In the genomic region with DNA sequence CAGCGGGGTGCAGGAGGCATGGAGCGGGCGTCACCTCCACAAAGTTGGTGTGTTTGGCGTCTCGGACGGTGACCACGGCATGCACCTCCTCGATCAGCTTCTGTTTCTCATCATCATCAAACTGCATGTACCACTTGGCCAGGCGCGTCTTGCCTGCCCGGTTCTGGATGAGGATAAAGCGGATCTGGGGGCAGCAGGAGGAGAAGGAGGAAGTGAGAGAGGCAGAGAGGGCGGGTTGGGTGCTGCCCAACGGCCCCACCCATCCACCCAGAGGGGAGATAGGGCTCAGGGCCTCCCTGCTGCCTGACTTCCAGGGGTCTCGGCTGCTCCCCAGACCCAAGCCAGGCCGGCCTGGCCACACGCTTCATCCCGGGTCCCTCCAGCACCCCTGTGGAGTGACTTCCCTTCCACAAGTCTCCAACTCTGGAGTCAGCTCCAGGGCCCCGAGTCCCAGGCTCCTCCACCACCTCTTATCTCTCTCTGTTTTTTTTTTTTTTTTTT, we compare ENCODE assay signal across 19 cellular contexts. TPM values are rescaled to one million over a fixed set of nuclear protein-coding genes. Genes with fewer than 3 reads are reported as not detected.
A peak's percentile ranks its signal among the peaks of the same experiment; 100 is the strongest.
DNase-seq lines count a peak whose midpoint lies in the region; ATAC-seq, FAIRE-seq and TF ChIP-seq lines count a peak whose summit lies in the region.
"Had no signal": no experiment of that assay in that cellular context is flagged by ENCODE, and none has a peak within 500 bp of the region (broad histone marks: within the 10 kb centered on the region; RNA-seq: fewer than 3 reads in every experiment).

No MANE protein-coding gene starts in this region.

- TF ChIP-seq RAD21 in H1 (IDR thresholded peaks at IDR 0.05 in 1 of 2, conservative IDR thresholded peaks at IDR 0.05 in 1 of 2; ENCODE audit: low read depth in 2 of 2, low read length in 2 of 2): no peak

- TF ChIP-seq CTCF in MCF 10A (IDR thresholded peaks at IDR 0.05; ENCODE audit: unreplicated experiment) (no peak), mammary epithelial cell (conservative IDR thresholded peaks at IDR 0.05 in 1 of 2, IDR thresholded peaks at IDR 0.05 in 1 of 2; ENCODE audit: extremely low read depth in 1 of 2, insufficient read depth in 1 of 2, low read depth in 1 of 2, low read length in 2 of 2) (no peak), H1 (IDR thresholded peaks at IDR 0.05; ENCODE audit: control extremely low read depth in 1 of 3, insufficient read depth in 1 of 3, low read depth in 1 of 3, low read length in 3 of 3) (no peak), smooth muscle cell (IDR thresholded peaks at IDR 0.05; ENCODE audit: borderline replicate concordance, insufficient read depth, poor library complexity, severe bottlenecking) (no peak)

- H3K4me3 ChIP-seq in mammary epithelial cell (replicated peaks in 1 of 3; ENCODE audit: insufficient read depth in 1 of 3, low read depth in 2 of 3, low read length in 3 of 3) (no peak overlapping the region), H1 (ENCODE audit: extremely low read depth in 1 of 4, insufficient read depth in 2 of 4, low read depth in 3 of 4, low read length in 4 of 4) (no peak overlapping the region), smooth muscle cell (no peak overlapping the region), SJCRH30 (no peak overlapping the region)
- H3K4me3 ChIP-seq: A549, left ventricle myocardium inferior, prostate gland, stomach, vagina had no signal

- peak overlapping the region; percentile 80 for H4K8ac ChIP-seq in H1 (ENCODE audit: extremely low read depth, insufficient read depth, low read length)

- no peak overlapping the region for H2BK5ac ChIP-seq in H1 (ENCODE audit: low read depth, low read length)

- peaks cover 34% of the 10 kb centered on the region for H3K4me1 Mint-ChIP-seq in MCF 10A (ENCODE audit: insufficient read depth, unreplicated experiment)

- in situ Hi-C loops in mammary epithelial cell (cut with MboI; ENCODE audit: low sequenced_read_pairs in 2 of 2): no loop called here

- FAIRE-seq in H1 (lab: Jason Lieb, UNC): no peak
- FAIRE-seq: A549 had no signal

- no peak overlapping the region for H2AFZ ChIP-seq in mammary epithelial cell (ENCODE audit: low read depth, low read length)
- no peak overlapping the region for H2AFZ ChIP-seq in H1 (ENCODE audit: low read length)
- no peak overlapping the region for H2AFZ ChIP-seq in smooth muscle cell (ENCODE audit: low read depth)

- DNase-seq in MCF 10A (ENCODE audit: unreplicated experiment): no peak
- no peak for DNase-seq in mammary epithelial cell
- DNase-seq in OCI-M2 (lab: John Stamatoyannopoulos, UW; ENCODE audit: unreplicated experiment): peak; percentile 47
- DNase-seq in H1 (ENCODE audit: low read depth in 1 of 2, low spot score in 2 of 2): no peak
- no peak for DNase-seq in smooth muscle cell (lab: John Stamatoyannopoulos, UW; ENCODE audit: unreplicated experiment)
- no peak for DNase-seq in SJCRH30
- DNase-seq in activated CD8-positive, alpha-beta memory T cell treated with anti-CD3 and anti-CD28 coated beads, Interleukin-2, amount 50 U/mL, for 4 hours: no peak
- DNase-seq: activated CD8-positive, alpha-beta memory T cell treated with anti-CD3 and anti-CD28 coated beads for 24 hours; CD8-positive, alpha-beta memory T cell; foreskin keratinocyte; left ventricle myocardium inferior; NCI-H1694 treated with DMSO at 0.1 percent for 48 hours; NCI-H446 treated with DMSO at 0.1 percent for 48 hours; stomach had no signal

- no peak overlapping the region for H2AK5ac ChIP-seq in H1 (ENCODE audit: low read depth, low read length)

- no peak overlapping the region for H3K4me3 Mint-ChIP-seq in MCF 10A (ENCODE audit: unreplicated experiment)
- H3K4me3 Mint-ChIP-seq: activated T-helper 17 cell treated with anti-CD3 and anti-CD28 coated beads, Interleukin-2, amount 50 U/mL, for 72 hours; CD8-positive, alpha-beta memory T cell had no signal

- H3K9me3 Mint-ChIP-seq in MCF 10A (ENCODE audit: unreplicated experiment): no peaks in the 10 kb centered on the region
- H3K9me3 Mint-ChIP-seq: activated T-helper 17 cell treated with anti-CD3 and anti-CD28 coated beads, Interleukin-2, amount 50 U/mL, for 72 hours; CD8-positive, alpha-beta memory T cell had no signal

- peaks cover 8% of the 10 kb centered on the region for H3K79me1 ChIP-seq in H1 (ENCODE audit: low read depth, low read length)

- no peak overlapping the region for H3K4ac ChIP-seq in H1 (replicated peaks; ENCODE audit: insufficient read length, low read depth, low read length)

- no peaks in the 10 kb centered on the region for H3K9me3 ChIP-seq in mammary epithelial cell (replicated peaks; ENCODE audit: insufficient read depth, low read length)
- no peaks in the 10 kb centered on the region for H3K9me3 ChIP-seq in H1 (ENCODE audit: insufficient read depth in 2 of 2, low read depth in 1 of 2, low read length in 1 of 2)
- no peaks in the 10 kb centered on the region for H3K9me3 ChIP-seq in smooth muscle cell (replicated peaks; ENCODE audit: low read depth)
- no peaks in the 10 kb centered on the region for H3K9me3 ChIP-seq in SJCRH30 (replicated peaks)
- H3K9me3 ChIP-seq: A549, left ventricle myocardium inferior, prostate gland, stomach, vagina had no signal

- H3K4me1 ChIP-seq in mammary epithelial cell (ENCODE audit: insufficient read depth, low read length) (peaks cover 4% of the 10 kb centered on the region), H1 (replicated peaks in 1 of 4; ENCODE audit: control insufficient read depth in 3 of 4, insufficient read depth in 4 of 4, low read length in 3 of 4) (peaks cover 0 to 7% (median 3%) of the 10 kb centered on the region in 4 experiments; a peak in 5 of 7 replicates), smooth muscle cell (ENCODE audit: low read depth) (peaks cover 8% of the 10 kb centered on the region), SJCRH30 (peaks cover 7% of the 10 kb centered on the region; the same call in 1 of the 2 replicates)

- no peaks in the 10 kb centered on the region for H3K27me3 Mint-ChIP-seq in MCF 10A (ENCODE audit: insufficient read depth, unreplicated experiment)
- H3K27me3 Mint-ChIP-seq: activated T-helper 17 cell treated with anti-CD3 and anti-CD28 coated beads, Interleukin-2, amount 50 U/mL, for 72 hours had no signal

- H3K14ac ChIP-seq in H1 (ENCODE audit: insufficient read length): no peak overlapping the region

- peaks cover 58% of the 10 kb centered on the region for H3K36me3 Mint-ChIP-seq in MCF 10A (ENCODE audit: insufficient read depth, unreplicated experiment)

- no peak overlapping the region for H2BK20ac ChIP-seq in H1 (ENCODE audit: low read length)

- CTCF ChIA-PET in MCF 10A (lab: Yijun Ruan, JAX): interaction anchor here (0.7 to 1.0 kb wide), 3 partner anchors 88 to 292 kb away, joined by 3 to 4 read pairs (median 3); no protein-coding TSS in a partner anchor
- CTCF ChIA-PET in mammary epithelial cell (lab: Charles Lee; ENCODE audit: low non-redundant PET): no interaction called here
- CTCF ChIA-PET in H1 (lab: Charles Lee; ENCODE audit: partially characterized antibody): interaction anchor here (0.6 to 2.5 kb wide), 2 partner anchors 10 to 88 kb away, joined by 3 to 8 read pairs; no protein-coding TSS in a partner anchor

- H4K5ac ChIP-seq in H1 (ENCODE audit: insufficient read length, low read depth, low read length): no peak overlapping the region

- no peak for ATAC-seq in GM19455 (IDR thresholded peaks at IDR 0.05; ENCODE audit: unreplicated experiment)
- ATAC-seq: A549; activated T-helper 17 cell treated with anti-CD3 and anti-CD28 coated beads, Interleukin-2, amount 50 U/mL, for 72 hours; foreskin keratinocyte had no signal

- H3K9ac ChIP-seq in mammary epithelial cell (ENCODE audit: insufficient read depth, low read length) (no peak overlapping the region), H1 (replicated peaks in 1 of 4; ENCODE audit: extremely low read depth in 1 of 4, low read depth in 3 of 4, low read length in 3 of 4) (no peak overlapping the region), smooth muscle cell (ENCODE audit: low read depth) (no peak overlapping the region)

- no peak overlapping the region for H3K18ac ChIP-seq in H1 (ENCODE audit: extremely low read depth, low read length)

- H3K27ac ChIP-seq in mammary epithelial cell (ENCODE audit: insufficient read depth, low read depth, low read length) (no peak overlapping the region), H1 (ENCODE audit: low read depth, low read length) (no peak overlapping the region), smooth muscle cell (ENCODE audit: low read depth) (peak overlapping the region; percentile 80), SJCRH30 (no peak overlapping the region)
- H3K27ac ChIP-seq: A549, foreskin keratinocyte, left ventricle myocardium inferior, prostate gland, vagina had no signal

- WGBS in mammary epithelial cell (ENCODE audit: low coverage, missing lambda C conversion rate): 97% methylated on average over 14 of the region's 19 CpGs
- 87% methylated on average over 19 of the region's 19 CpGs; no CpG with 5 or more reads in 1 of the 2 experiments for WGBS in H1 (ENCODE audit: extremely low coverage in 1 of 2, insufficient coverage in 1 of 2, insufficient read length in 1 of 2, insufficient replicate concordance in 2 of 2, low coverage in 1 of 2, low lambda C conversion rate in 2 of 2, missing lambda C conversion rate in 1 of 2), 2 experiments
- 87% methylated on average over 19 of the region's 19 CpGs for WGBS in smooth muscle cell (ENCODE audit: low lambda C conversion rate)

- H2BK120ac ChIP-seq in H1 (replicated peaks; ENCODE audit: low read depth, low read length): no peak overlapping the region

- BruUV-seq in MCF 10A (replicated peaks; lab: Mats Ljungman, UMichigan) (no TSS peak), mammary epithelial cell (replicated peaks; lab: Mats Ljungman, UMichigan) (no TSS peak)

- dilution Hi-C loops in mammary epithelial cell (cut with HindIII; ENCODE audit: low sequenced_read_pairs): loop anchor here (5.0 kb wide), 1 partner anchor 34 kb away; no protein-coding TSS in a partner anchor

- peak overlapping the region; percentile 39 for H3K27ac Mint-ChIP-seq in MCF 10A (ENCODE audit: low read depth, unreplicated experiment)
- H3K27ac Mint-ChIP-seq: activated T-helper 17 cell treated with anti-CD3 and anti-CD28 coated beads, Interleukin-2, amount 50 U/mL, for 72 hours; CD8-positive, alpha-beta memory T cell had no signal

- H3K56ac ChIP-seq in H1 (replicated peaks; ENCODE audit: insufficient read length, low read depth, low read length): no peak overlapping the region

- H3K27me3 ChIP-seq in mammary epithelial cell (ENCODE audit: insufficient read depth, low read length): no peaks in the 10 kb centered on the region
- H3K27me3 ChIP-seq in H1 (replicated peaks in 1 of 4; ENCODE audit: control insufficient read depth in 3 of 4, extremely low read depth in 1 of 4, insufficient read depth in 3 of 4, low read length in 3 of 4): no peaks in the 10 kb centered on the region
- H3K27me3 ChIP-seq in smooth muscle cell (ENCODE audit: low read depth): no peaks in the 10 kb centered on the region
- no peaks in the 10 kb centered on the region for H3K27me3 ChIP-seq in SJCRH30
- H3K27me3 ChIP-seq: foreskin keratinocyte, stomach, vagina had no signal

- H2BK12ac ChIP-seq in H1 (ENCODE audit: low read depth, low read length): no peak overlapping the region

- H2BK15ac ChIP-seq in H1 (ENCODE audit: low read length): no peak overlapping the region

- H3F3A ChIP-seq in smooth muscle cell (ENCODE audit: low read depth): peaks cover 29% of the 10 kb centered on the region

- H3K36me3 ChIP-seq in mammary epithelial cell (ENCODE audit: insufficient read depth, low read length) (peaks cover 18% of the 10 kb centered on the region), H1 (ENCODE audit: control insufficient read depth in 2 of 4, insufficient read depth in 4 of 4, low read length in 3 of 4) (peaks cover 6 to 19% (median 11%) of the 10 kb centered on the region in 4 experiments; a peak in 7 of 8 replicates), smooth muscle cell (ENCODE audit: low read depth) (no peaks in the 10 kb centered on the region), SJCRH30 (peaks cover 9% of the 10 kb centered on the region)
- H3K36me3 ChIP-seq: prostate gland had no signal

- H4K91ac ChIP-seq in H1 (replicated peaks; ENCODE audit: insufficient read length, low read length): no peak overlapping the region

- no peak overlapping the region for H3K23ac ChIP-seq in H1 (ENCODE audit: insufficient read length)

- H3K4me2 ChIP-seq in mammary epithelial cell (ENCODE audit: insufficient read depth, low read depth, low read length) (no peak overlapping the region), H1 (ENCODE audit: insufficient read depth in 1 of 2, low read depth in 2 of 2, low read length in 2 of 2) (no peak overlapping the region), smooth muscle cell (peak overlapping the region; percentile 23)
- H3K4me2 ChIP-seq: A549 had no signal

- H3K79me2 ChIP-seq in mammary epithelial cell (ENCODE audit: insufficient read depth, low read length) (peaks cover 72% of the 10 kb centered on the region), H1 (ENCODE audit: control insufficient read depth in 1 of 2, insufficient read depth in 2 of 2, low read length in 2 of 2) (peaks cover 0 to 19% of the 10 kb centered on the region in 2 experiments; a peak in 2 of 4 replicates), smooth muscle cell (ENCODE audit: low read depth) (peaks cover 36% of the 10 kb centered on the region)

- no peak for TF ChIP-seq POLR2A in H1 (IDR thresholded peaks at IDR 0.05; ENCODE audit: control extremely low read depth in 1 of 2, low read depth in 2 of 2, low read length in 2 of 2)

- H4K20me1 ChIP-seq in mammary epithelial cell (ENCODE audit: insufficient read depth, low read length) (no peaks in the 10 kb centered on the region), H1 (replicated peaks in 1 of 2; ENCODE audit: control insufficient read depth in 1 of 2, insufficient read depth in 2 of 2, low read length in 2 of 2) (peaks cover 0 to 7% of the 10 kb centered on the region in 2 experiments), smooth muscle cell (ENCODE audit: low read depth) (peaks cover 65% of the 10 kb centered on the region)

- POLR2A ChIA-PET in MCF 10A (lab: Yijun Ruan, JAX): interaction anchor here (1.5 kb wide), 1 partner anchor 11 kb away, joined by 3 read pairs; no protein-coding TSS in a partner anchor
- POLR2A ChIA-PET in H1 (lab: Charles Lee; ENCODE audit: partially characterized antibody): interaction anchor here (1.0 to 8.4 kb wide), 4 partner anchors 13 to 66 kb away, joined by 3 to 78 read pairs (median 4); a partner anchor contains a TSS

- H3K23me2 ChIP-seq in H1 (ENCODE audit: low read depth, low read length): peaks cover 7% of the 10 kb centered on the region; the same call in 1 of the 2 replicates

- intact Hi-C loops in MCF 10A (cut with micrococcal nuclease): no loop called here
- intact Hi-C loops in mammary epithelial cell (cut with micrococcal nuclease): no loop called here

- no peak for TF ChIP-seq EP300 in H1 (IDR thresholded peaks at IDR 0.05; ENCODE audit: borderline replicate concordance in 1 of 2, low read depth in 2 of 2, low read length in 2 of 2)

RNA-seq across cellular contexts. Expression of a gene that starts 4.6 kb away (rescaled TPM):
- 237 and 252 TPM in 2 replicates for total RNA-seq in MCF 10A (2022)
- total RNA-seq in mammary epithelial cell: 100 to 1,000 TPM in 1 of 2 donors, 10 to 100 TPM in 1; 67.5 to 257 TPM
- 295 TPM for polyA plus RNA-seq in mammary epithelial cell
- 220 TPM for polyA minus RNA-seq in mammary epithelial cell
- 195 and 205 TPM in 2 replicates for total RNA-seq in H1 (2021; fragmentation: NEBNext Ultra II Directional; extraction: Animal tissue kit (Norgen Biotek cat#: 25700))
- polyA plus RNA-seq in H1 (2011; rRNA removed): 211 and 314 TPM in 2 replicates
- polyA plus RNA-seq in H1 (2011; cell fraction: cytosol; rRNA removed): 183 TPM
- 172 TPM for polyA plus RNA-seq in H1 (2011; cell fraction: nucleus; rRNA removed)
- 204 to 246 TPM (median 221 TPM) in 4 replicates for polyA plus RNA-seq in H1 (2012, experiment 1 of 2)
- 496 TPM for polyA plus RNA-seq in H1 (2012, experiment 2 of 2)
- 196 TPM for polyA plus RNA-seq in H1 (2013, experiment 1 of 2)
- polyA plus RNA-seq in H1 (2013, experiment 2 of 2): 195 TPM
- 50.4 and 60.7 TPM in 2 replicates for polyA minus RNA-seq in H1 (2011; rRNA and poly(A)+ RNA removed)
- 76.3 TPM for polyA minus RNA-seq in H1 (2011; cell fraction: cytosol; rRNA and poly(A)+ RNA removed)
- polyA minus RNA-seq in H1 (2011; cell fraction: nucleus; rRNA and poly(A)+ RNA removed): 54.4 TPM
- total RNA-seq in smooth muscle cell: 142 and 204 TPM in 2 replicates
- 471 and 488 TPM in 2 replicates for polyA plus RNA-seq in smooth muscle cell
- total RNA-seq in SJCRH30 (2014; rRNA removed; shearing (Covaris generic)): 133 and 139 TPM in 2 replicates

RNA-seq across cellular contexts. Expression of a gene that starts 14.8 kb away (rescaled TPM):
- 46.9 and 52.1 TPM in 2 replicates for total RNA-seq in MCF 10A (2022)
- 10 to 100 TPM; 45.7 to 45.8 TPM for total RNA-seq in mammary epithelial cell
- 18.1 TPM for polyA plus RNA-seq in mammary epithelial cell
- 75.1 TPM for polyA minus RNA-seq in mammary epithelial cell
- total RNA-seq in H1 (2021; fragmentation: NEBNext Ultra II Directional; extraction: Animal tissue kit (Norgen Biotek cat#: 25700)): 62.2 and 64.5 TPM in 2 replicates
- polyA plus RNA-seq in H1 (2011; rRNA removed): 29.7 and 32.0 TPM in 2 replicates
- polyA plus RNA-seq in H1 (2011; cell fraction: cytosol; rRNA removed): 20.2 TPM
- polyA plus RNA-seq in H1 (2011; cell fraction: nucleus; rRNA removed): 32.5 TPM
- 30.6 to 36.0 TPM (median 33.4 TPM) in 4 replicates for polyA plus RNA-seq in H1 (2012, experiment 1 of 2)
- 4.1 TPM for polyA plus RNA-seq in H1 (2012, experiment 2 of 2)
- polyA plus RNA-seq in H1 (2013, experiment 1 of 2): 33.6 TPM
- 30.9 TPM for polyA plus RNA-seq in H1 (2013, experiment 2 of 2)
- 60.3 and 66.3 TPM in 2 replicates for polyA minus RNA-seq in H1 (2011; rRNA and poly(A)+ RNA removed)
- polyA minus RNA-seq in H1 (2011; cell fraction: cytosol; rRNA and poly(A)+ RNA removed): 34.9 TPM
- polyA minus RNA-seq in H1 (2011; cell fraction: nucleus; rRNA and poly(A)+ RNA removed): 78.8 TPM
- total RNA-seq in smooth muscle cell: 19.8 and 20.0 TPM in 2 replicates
- polyA plus RNA-seq in smooth muscle cell: 6.9 TPM in 2 replicates
- 44.0 and 49.5 TPM in 2 replicates for total RNA-seq in SJCRH30 (2014; rRNA removed; shearing (Covaris generic))

RNA-seq across cellular contexts. Expression of a gene that starts 57.6 kb away (rescaled TPM):
- total RNA-seq in MCF 10A (2022): 372 and 417 TPM in 2 replicates
- 100 to 1,000 TPM; 328 to 370 TPM for total RNA-seq in mammary epithelial cell
- polyA plus RNA-seq in mammary epithelial cell: 274 TPM
- polyA minus RNA-seq in mammary epithelial cell: 353 TPM
- 290 and 291 TPM in 2 replicates for total RNA-seq in H1 (2021; fragmentation: NEBNext Ultra II Directional; extraction: Animal tissue kit (Norgen Biotek cat#: 25700))
- 351 and 475 TPM in 2 replicates for polyA plus RNA-seq in H1 (2011; rRNA removed)
- polyA plus RNA-seq in H1 (2011; cell fraction: cytosol; rRNA removed): 305 TPM
- 293 TPM for polyA plus RNA-seq in H1 (2011; cell fraction: nucleus; rRNA removed)
- 192 to 294 TPM (median 290 TPM) in 4 replicates for polyA plus RNA-seq in H1 (2012, experiment 1 of 2)
- polyA plus RNA-seq in H1 (2012, experiment 2 of 2): 364 TPM
- polyA plus RNA-seq in H1 (2013, experiment 1 of 2): 328 TPM
- polyA plus RNA-seq in H1 (2013, experiment 2 of 2): 322 TPM
- polyA minus RNA-seq in H1 (2011; rRNA and poly(A)+ RNA removed): 271 and 323 TPM in 2 replicates
- 153 TPM for polyA minus RNA-seq in H1 (2011; cell fraction: cytosol; rRNA and poly(A)+ RNA removed)
- polyA minus RNA-seq in H1 (2011; cell fraction: nucleus; rRNA and poly(A)+ RNA removed): 89.0 TPM
- 101 TPM in 2 replicates for total RNA-seq in smooth muscle cell
- polyA plus RNA-seq in smooth muscle cell: 224 and 231 TPM in 2 replicates
- 66.3 and 71.6 TPM in 2 replicates for total RNA-seq in SJCRH30 (2014; rRNA removed; shearing (Covaris generic))
